ENCODE assay signal across 18 cellular contexts in the genomic region with DNA sequence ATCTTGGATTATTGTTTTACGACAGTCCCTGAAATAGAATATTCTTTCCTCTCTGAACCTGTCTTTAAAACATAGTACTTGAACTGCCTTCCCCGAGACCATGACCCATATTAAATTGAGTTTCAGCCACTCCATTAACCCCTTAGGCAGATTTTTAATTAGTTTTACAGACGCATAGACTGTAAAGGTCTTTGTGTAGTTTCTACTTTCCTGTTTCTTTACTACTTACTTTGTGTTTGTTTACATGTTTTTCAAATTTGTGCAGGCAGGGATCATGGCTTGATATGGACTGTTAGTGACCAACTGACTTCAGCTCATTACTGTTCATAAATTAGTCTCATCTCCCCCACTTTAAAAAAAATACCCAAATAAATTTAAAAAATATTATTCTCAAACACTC. TPM values are rescaled to one million over a fixed set of nuclear protein-coding genes. Genes with fewer than 3 reads are reported as not detected.
DNase-seq lines count a peak whose midpoint lies in the region; ATAC-seq and TF ChIP-seq lines count a peak whose summit lies in the region.
"Had no signal": no experiment of that assay in that cellular context is flagged by ENCODE, and none has a peak within 500 bp of the region (broad histone marks: within the 10 kb centered on the region; RNA-seq: fewer than 3 reads in every experiment).

No MANE protein-coding gene starts in this region.

- H3K9me3 Mint-ChIP-seq in activated CD8-positive, alpha-beta memory T cell treated with anti-CD3 and anti-CD28 coated beads, Interleukin-2, amount 10 ng/mL, durations not matched to agents 7 days and 5 days (ENCODE audit: low read depth) = no peaks in the 10 kb centered on the region
- H3K9me3 Mint-ChIP-seq in activated naive CD8-positive, alpha-beta T cell treated with anti-CD3 and anti-CD28 coated beads, Interleukin-2, amount 50 U/mL, for 24 hours = no peaks in the 10 kb centered on the region
- no peaks in the 10 kb centered on the region for H3K9me3 Mint-ChIP-seq in stimulated activated effector memory CD8-positive, alpha-beta T cell treated with anti-CD3 and anti-CD28 coated beads, Interleukin-12 subunit alpha, Interleukin-12 subunit beta, amount 100 ng/mL, for 72 hours

- peak overlapping the region; percentile 83 for H3K27ac Mint-ChIP-seq in activated CD8-positive, alpha-beta memory T cell treated with anti-CD3 and anti-CD28 coated beads, Interleukin-2, amount 10 ng/mL, durations not matched to agents 7 days and 5 days
- peak overlapping the region; percentile 88 for H3K27ac Mint-ChIP-seq in activated naive CD8-positive, alpha-beta T cell treated with anti-CD3 and anti-CD28 coated beads, Interleukin-2, amount 50 U/mL, for 24 hours
- peak overlapping the region; percentile 27 for H3K27ac Mint-ChIP-seq in stimulated activated effector memory CD8-positive, alpha-beta T cell treated with anti-CD3 and anti-CD28 coated beads, Interleukin-12 subunit alpha, Interleukin-12 subunit beta, amount 100 ng/mL, for 72 hours
- H3K27ac Mint-ChIP-seq: IgD-negative memory B cell had no signal

- TF ChIP-seq CTCF in HEK293 (tag by site-specific recombination; IDR thresholded peaks at IDR 0.05) = no peak
- no peak for TF ChIP-seq CTCF in ascending aorta (IDR thresholded peaks at IDR 0.05)

- no peaks in the 10 kb centered on the region for H3K9me3 ChIP-seq in HEK293 (ENCODE audit: control insufficient read depth, insufficient read depth, low read depth, low read length)
- H3K9me3 ChIP-seq in ascending aorta = no peaks in the 10 kb centered on the region
- H3K9me3 ChIP-seq: A549, HAP-1 had no signal

- H3K36me3 ChIP-seq in HEK293 (ENCODE audit: control insufficient read depth in 2 of 2, insufficient read depth in 1 of 2, low read length in 2 of 2) (peaks cover 0 to 2% of the 10 kb centered on the region in 2 experiments; a peak in 1 of 3 replicates), ascending aorta (no peaks in the 10 kb centered on the region)
- H3K36me3 ChIP-seq: HAP-1 had no signal

- H3K4me1 ChIP-seq in HEK293 (ENCODE audit: control insufficient read depth, insufficient read depth, low read length) (peaks cover 8% of the 10 kb centered on the region), ascending aorta (peaks cover 0 to 5% of the 10 kb centered on the region in 2 donors)
- H3K4me1 ChIP-seq: A549, HAP-1 had no signal

- no peak for DNase-seq in activated CD8-positive, alpha-beta memory T cell treated with anti-CD3 and anti-CD28 coated beads, Interleukin-2, amount 10 ng/mL, durations not matched to agents 7 days and 5 days
- DNase-seq in activated CD8-positive, alpha-beta memory T cell treated with anti-CD3 and anti-CD28 coated beads for 24 hours = no peak
- no peak for DNase-seq in activated naive CD8-positive, alpha-beta T cell treated with anti-CD3 and anti-CD28 coated beads, Interleukin-2, amount 50 U/mL, for 24 hours
- DNase-seq in stimulated activated effector memory CD8-positive, alpha-beta T cell treated with anti-CD3 and anti-CD28 coated beads, Interleukin-12 subunit alpha, Interleukin-12 subunit beta, amount 100 ng/mL, for 72 hours (ENCODE audit: low spot score in 2 of 2) = no peak
- DNase-seq in A172 (ENCODE audit: low spot score) = no peak
- no peak for DNase-seq in ascending aorta (ENCODE audit: low spot score in 2 of 2)
- DNase-seq: DND-41, GDM1, NCI-H1436 treated with DMSO at 0.1 percent for 48 hours, NCI-H2107, NCI-H345, NCI-H526 treated with DMSO at 0.1 percent for 48 hours had no signal

- H3K4me3 Mint-ChIP-seq in activated CD8-positive, alpha-beta memory T cell treated with anti-CD3 and anti-CD28 coated beads, Interleukin-2, amount 10 ng/mL, durations not matched to agents 7 days and 5 days = no peak overlapping the region
- H3K4me3 Mint-ChIP-seq in activated naive CD8-positive, alpha-beta T cell treated with anti-CD3 and anti-CD28 coated beads, Interleukin-2, amount 50 U/mL, for 24 hours = peak overlapping the region; percentile 51
- peak overlapping the region; percentile 41 for H3K4me3 Mint-ChIP-seq in stimulated activated effector memory CD8-positive, alpha-beta T cell treated with anti-CD3 and anti-CD28 coated beads, Interleukin-12 subunit alpha, Interleukin-12 subunit beta, amount 100 ng/mL, for 72 hours
- H3K4me3 Mint-ChIP-seq: IgD-negative memory B cell had no signal

- POLR2A ChIA-PET in HEK293 (lab: Yijun Ruan, JAX) = no interaction called here

- no peak for ATAC-seq in activated CD8-positive, alpha-beta memory T cell treated with anti-CD3 and anti-CD28 coated beads, Interleukin-2, amount 10 ng/mL, durations not matched to agents 7 days and 5 days
- ATAC-seq in activated naive CD8-positive, alpha-beta T cell treated with anti-CD3 and anti-CD28 coated beads, Interleukin-2, amount 50 U/mL, for 24 hours = no peak
- ATAC-seq in stimulated activated effector memory CD8-positive, alpha-beta T cell treated with anti-CD3 and anti-CD28 coated beads, Interleukin-12 subunit alpha, Interleukin-12 subunit beta, amount 100 ng/mL, for 72 hours = no peak
- ATAC-seq in HG03469 (IDR thresholded peaks at IDR 0.05; ENCODE audit: unreplicated experiment) = no peak
- ATAC-seq: A549 had no signal

- no peak overlapping the region for H3K4me3 ChIP-seq in HEK293 (ENCODE audit: low read depth, low read length)
- no peak overlapping the region for H3K4me3 ChIP-seq in ascending aorta
- H3K4me3 ChIP-seq: A549, HAP-1 had no signal

- H3K27ac ChIP-seq in HEK293 (ENCODE audit: extremely low read depth, low read depth, low read length) (no peak overlapping the region), ascending aorta (no peak overlapping the region)
- H3K27ac ChIP-seq: A549, C4-2B had no signal

- intact Hi-C loops in ascending aorta (cut with DNase I) = no loop called here

- H3K36me3 Mint-ChIP-seq in activated CD8-positive, alpha-beta memory T cell treated with anti-CD3 and anti-CD28 coated beads, Interleukin-2, amount 10 ng/mL, durations not matched to agents 7 days and 5 days = peaks cover 24% of the 10 kb centered on the region
- peaks cover 59% of the 10 kb centered on the region for H3K36me3 Mint-ChIP-seq in activated naive CD8-positive, alpha-beta T cell treated with anti-CD3 and anti-CD28 coated beads, Interleukin-2, amount 50 U/mL, for 24 hours (ENCODE audit: low read depth)
- H3K36me3 Mint-ChIP-seq in stimulated activated effector memory CD8-positive, alpha-beta T cell treated with anti-CD3 and anti-CD28 coated beads, Interleukin-12 subunit alpha, Interleukin-12 subunit beta, amount 100 ng/mL, for 72 hours = peaks cover 48% of the 10 kb centered on the region

- no peaks in the 10 kb centered on the region for H3K27me3 Mint-ChIP-seq in activated CD8-positive, alpha-beta memory T cell treated with anti-CD3 and anti-CD28 coated beads, Interleukin-2, amount 10 ng/mL, durations not matched to agents 7 days and 5 days
- H3K27me3 Mint-ChIP-seq in activated naive CD8-positive, alpha-beta T cell treated with anti-CD3 and anti-CD28 coated beads, Interleukin-2, amount 50 U/mL, for 24 hours = no peaks in the 10 kb centered on the region
- H3K27me3 Mint-ChIP-seq: IgD-negative memory B cell had no signal

- H3K4me1 Mint-ChIP-seq in activated CD8-positive, alpha-beta memory T cell treated with anti-CD3 and anti-CD28 coated beads, Interleukin-2, amount 10 ng/mL, durations not matched to agents 7 days and 5 days = peaks cover 75% of the 10 kb centered on the region
- H3K4me1 Mint-ChIP-seq in activated naive CD8-positive, alpha-beta T cell treated with anti-CD3 and anti-CD28 coated beads, Interleukin-2, amount 50 U/mL, for 24 hours = peaks cover 91% of the 10 kb centered on the region
- H3K4me1 Mint-ChIP-seq in stimulated activated effector memory CD8-positive, alpha-beta T cell treated with anti-CD3 and anti-CD28 coated beads, Interleukin-12 subunit alpha, Interleukin-12 subunit beta, amount 100 ng/mL, for 72 hours = peaks cover 61% of the 10 kb centered on the region

- H3K27me3 ChIP-seq in ascending aorta = no peaks in the 10 kb centered on the region

- CTCF ChIA-PET in activated CD8-positive, alpha-beta memory T cell treated with anti-CD3 and anti-CD28 coated beads, Interleukin-2, amount 10 ng/mL, durations not matched to agents 7 days and 5 days (lab: Charles Lee) = interaction anchor here (1.1 to 2.4 kb wide), 3 partner anchors 21 to 56 kb away, joined by 3 to 9 read pairs (median 5); no protein-coding TSS in a partner anchor
- CTCF ChIA-PET in HEK293 (lab: Yijun Ruan, JAX) = interaction anchor here (0.6 to 0.7 kb wide), 2 partner anchors 21 to 105 kb away, joined by 3 to 4 read pairs; no protein-coding TSS in a partner anchor

TF ChIP-seq in HEK293, 187 proteins besides CTCF, POLR2A, EP300 and RAD21 (continues in another document):
- TF ChIP-seq SETDB1 (IDR thresholded peaks at IDR 0.05; ENCODE audit: insufficient read length, low read length) (peak; percentile 96), ZNF48 (tag by site-specific recombination; IDR thresholded peaks at IDR 0.05) (no peak), TRIM28 (IDR thresholded peaks at IDR 0.05; ENCODE audit: borderline replicate concordance, low read length) (peak; percentile 72), ZNF140 (tag by site-specific recombination; IDR thresholded peaks at IDR 0.05) (no peak), ZNF768 (tag by site-specific recombination; IDR thresholded peaks at IDR 0.05) (no peak), ZNF473 (tag by site-specific recombination; IDR thresholded peaks at IDR 0.05) (no peak), ZNF138 (tag by site-specific recombination; IDR thresholded peaks at IDR 0.05; ENCODE audit: borderline replicate concordance) (no peak), ZSCAN23 (tag by site-specific recombination; IDR thresholded peaks at IDR 0.05) (no peak)

RNA-seq across cellular contexts. Expression of gene FYN, which starts 53.8 kb away (rescaled TPM):
- 100 to 1,000 TPM; 266 to 323 TPM for total RNA-seq in activated CD8-positive, alpha-beta memory T cell treated with anti-CD3 and anti-CD28 coated beads, Interleukin-2, amount 10 ng/mL, durations not matched to agents 7 days and 5 days
- 26.0 and 26.6 TPM in 2 replicates for total RNA-seq in A172 (2014; rRNA removed; shearing (Covaris generic))
- 141 TPM for total RNA-seq in ascending aorta

Comparison
In these comparisons a context has a peak if more than half of its experiments do, and no peak if none do; other contexts are left out.
1. H3K27ac Mint-ChIP-seq: peak in every context shown above with its lines; median percentile 88 in activated naive CD8-positive, alpha-beta T cell treated with anti-CD3 and anti-CD28 coated beads, Interleukin-2, amount 50 U/mL, for 24 hours; 83 in activated CD8-positive, alpha-beta memory T cell treated with anti-CD3 and anti-CD28 coated beads, Interleukin-2, amount 10 ng/mL, durations not matched to agents 7 days and 5 days; 27 in stimulated activated effector memory CD8-positive, alpha-beta T cell treated with anti-CD3 and anti-CD28 coated beads, Interleukin-12 subunit alpha, Interleukin-12 subunit beta, amount 100 ng/mL, for 72 hours.